ENCODE assay signal across 13 cellular contexts in the genomic region with DNA sequence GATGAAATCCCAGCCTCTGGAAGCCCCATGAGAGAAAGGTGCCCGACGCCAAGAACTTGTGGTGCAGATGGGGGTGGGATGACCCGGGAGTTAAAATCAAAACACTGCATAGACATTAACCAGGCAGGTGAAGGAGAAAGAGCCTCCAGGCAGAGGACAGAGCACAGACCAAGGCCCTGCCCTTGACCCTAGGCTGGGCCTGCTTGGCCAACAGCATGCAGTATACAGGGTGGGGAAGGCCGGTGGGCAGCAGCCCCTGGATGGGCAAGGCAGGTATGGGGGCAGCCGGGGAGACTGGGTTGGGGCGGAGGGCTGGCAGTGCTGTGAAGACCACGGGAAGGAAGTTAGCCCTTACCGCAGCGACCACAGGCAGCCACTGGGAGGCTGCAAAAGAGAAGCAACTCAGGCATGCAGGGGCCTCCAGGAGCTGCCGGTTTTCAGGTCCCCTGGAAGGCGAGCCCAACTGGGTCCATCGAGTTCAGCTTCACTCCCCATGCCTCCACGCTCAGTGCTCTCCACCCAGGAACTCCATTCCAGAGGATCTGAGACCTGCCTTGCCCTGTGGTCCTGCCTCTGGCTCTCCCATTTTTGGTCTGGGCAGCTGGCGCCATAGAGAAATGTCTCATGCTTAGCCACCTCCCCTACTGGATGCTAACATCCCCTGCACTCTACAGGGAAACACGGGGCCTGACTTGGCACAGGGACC.
DNase-seq lines count a peak whose midpoint lies in the region; ATAC-seq lines count a peak whose summit lies in the region.
"Had no signal": no experiment of that assay in that cellular context is flagged by ENCODE, and none has a peak within 500 bp of the region (broad histone marks: within the 10 kb centered on the region; RNA-seq: fewer than 3 reads in every experiment).

No MANE protein-coding gene starts in this region.

- peak overlapping the region; percentile 68 to 98 (median 92) for H3K4me2 ChIP-seq in BLaER1 treated with 17β-estradiol and CSF1 and Interleukin-3, amounts not matched to agents 10 nM and 100 nM

- H3K36me3 ChIP-seq in BLaER1 treated with 17β-estradiol and CSF1 and Interleukin-3, amounts not matched to agents 10 nM and 100 nM = no peaks in the 10 kb centered on the region

- peak overlapping the region in 6 of 11 experiments; percentile 2 to 49 (median 17); a peak in 6 of 22 replicates for H3K9ac ChIP-seq in BLaER1 treated with 17β-estradiol and CSF1 and Interleukin-3, amounts not matched to agents 10 nM and 100 nM

- peaks cover 0 to 11% (median 8%) of the 10 kb centered on the region in 11 experiments; a peak in 14 of 22 replicates for H3K9me3 ChIP-seq in BLaER1 treated with 17β-estradiol and CSF1 and Interleukin-3, amounts not matched to agents 10 nM and 100 nM (replicated peaks in 1 of 11)

- DNase-seq in SKM-1 treated with dmso at 0.1 percent for 144 hours (lab: John Stamatoyannopoulos, UW; ENCODE audit: unreplicated experiment) (peak; percentile 65), immature natural killer cell (peak; percentile 27 to 32 (median 28)), pons (ENCODE audit: low spot score) (no peak), NCI-H748 treated with DMSO at 0.1 percent for 48 hours (lab: John Stamatoyannopoulos, UW) (no peak), left colon (no peak)
- DNase-seq: activated effector memory CD4-positive, alpha-beta T cell treated with Interleukin-2 at 50 U/mL for 16 hours; foreskin fibroblast; NCI-H1930; stimulated activated CD4-positive, alpha-beta T cell treated with anti-CD3 and anti-CD28 coated beads, Interleukin-4, amount 100 ng/mL, for 4 hours had no signal

- H3K4me3 Mint-ChIP-seq in immature natural killer cell = peak overlapping the region; percentile 74 to 86 (median 85)

- H3K27ac ChIP-seq in BLaER1 treated with 17β-estradiol and CSF1 and Interleukin-3, amounts not matched to agents 10 nM and 100 nM = peak overlapping the region in 6 of 11 experiments; percentile 4 to 59 (median 42); a peak in 11 of 22 replicates

- peaks cover 0 to 14% (median 0%) of the 10 kb centered on the region in 11 experiments; a peak in 1 of 22 replicates for H4K20me1 ChIP-seq in BLaER1 treated with 17β-estradiol and CSF1 and Interleukin-3, amounts not matched to agents 10 nM and 100 nM

- H3K9me3 Mint-ChIP-seq in immature natural killer cell = no peaks in the 10 kb centered on the region

- peaks cover 3 to 9% (median 7%) of the 10 kb centered on the region in 3 donors for H3K27me3 Mint-ChIP-seq in immature natural killer cell (ENCODE audit: low read depth in 3 of 3)

- H3K36me3 Mint-ChIP-seq in immature natural killer cell = peaks cover 0 to 5% (median 0%) of the 10 kb centered on the region in 3 donors

- peaks cover 54 to 61% of the 10 kb centered on the region in 2 donors for H3K4me1 Mint-ChIP-seq in immature natural killer cell

- H3K4me1 ChIP-seq in BLaER1 treated with 17β-estradiol and CSF1 and Interleukin-3, amounts not matched to agents 10 nM and 100 nM = peaks cover 39 to 59% (median 51%) of the 10 kb centered on the region in 10 experiments

- intact Hi-C loops in left colon (cut with DNase I, micrococcal nuclease) = no loop called here

- peaks cover 0 to 7% (median 0%) of the 10 kb centered on the region in 11 experiments; a peak in 2 of 22 replicates for H3K27me3 ChIP-seq in BLaER1 treated with 17β-estradiol and CSF1 and Interleukin-3, amounts not matched to agents 10 nM and 100 nM

- peak overlapping the region in 8 of 10 experiments; percentile 18 to 42 (median 32); a peak in 11 of 20 replicates for H3K4me3 ChIP-seq in BLaER1 treated with 17β-estradiol and CSF1 and Interleukin-3, amounts not matched to agents 10 nM and 100 nM

- peak; percentile 31 for ATAC-seq in GM19351 (IDR thresholded peaks at IDR 0.05; ENCODE audit: unreplicated experiment)
- no peak for ATAC-seq in HG02970 (IDR thresholded peaks at IDR 0.05; ENCODE audit: low FRiP score, unreplicated experiment)
- no peak for ATAC-seq in left colon
- ATAC-seq: left lobe of liver had no signal

- H3K27ac Mint-ChIP-seq in immature natural killer cell = peak overlapping the region in 5 of 6 donors; percentile 41 to 68 (median 62)

Comparison
In these comparisons a context has a peak if more than half of its experiments do, and no peak if none do; other contexts are left out.
1. DNase-seq: peak in SKM-1 treated with dmso at 0.1 percent for 144 hours (single experiment) and immature natural killer cell (3 of 3); none in pons (single experiment), NCI-H748 treated with DMSO at 0.1 percent for 48 hours (single experiment) and left colon (0 of 2).